Comparison of ENCODE assay signal across 11 cellular contexts in the genomic region with DNA sequence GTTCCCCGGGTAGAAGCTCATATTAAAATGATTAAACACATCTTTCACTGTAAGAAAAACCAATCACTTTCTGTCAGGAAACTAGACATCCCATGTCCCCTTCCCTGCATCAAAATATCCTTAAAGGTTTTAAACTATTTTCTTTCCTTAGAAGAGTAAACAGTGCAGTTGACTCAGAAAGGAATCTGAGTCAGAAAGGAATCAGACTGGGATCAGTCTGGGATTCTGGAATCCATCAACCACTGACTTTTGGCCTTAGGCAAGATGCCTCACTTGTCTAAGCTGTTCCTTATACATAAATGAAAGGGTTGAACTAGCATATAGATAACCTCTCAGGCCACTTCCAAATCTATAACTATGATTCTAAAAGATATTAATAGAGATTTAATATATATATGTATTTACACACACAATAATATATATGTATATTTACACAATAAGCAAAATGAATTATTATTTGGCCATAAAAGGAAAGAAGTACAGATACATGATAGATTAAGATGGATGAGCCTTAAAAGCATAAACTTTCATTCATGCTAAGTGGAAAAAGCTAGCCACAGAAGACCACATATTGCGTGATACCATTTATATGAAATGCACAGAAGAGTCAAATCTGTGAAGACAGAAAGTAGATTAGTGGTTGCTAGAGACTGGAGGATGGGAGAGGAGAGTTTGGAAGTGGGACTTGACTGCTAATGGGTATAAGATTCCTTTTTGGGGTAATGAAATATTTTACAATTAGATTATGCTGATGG.
DNase-seq lines count a peak whose midpoint lies in the region; ATAC-seq and TF ChIP-seq lines count a peak whose summit lies in the region.
"Had no signal": no experiment of that assay in that cellular context is flagged by ENCODE, and none has a peak within 500 bp of the region (broad histone marks: within the 10 kb centered on the region; RNA-seq: fewer than 3 reads in every experiment).

No MANE protein-coding gene starts in this region.

- H4K20me1 ChIP-seq in OCI-LY1 (ENCODE audit: insufficient read depth, low read length): no peaks in the 10 kb centered on the region

- no peak overlapping the region for H3K4me2 ChIP-seq in OCI-LY1 (ENCODE audit: low read length)
- H3K4me2 ChIP-seq: PC-9 had no signal

- no peaks in the 10 kb centered on the region for H3F3A ChIP-seq in OCI-LY1 (ENCODE audit: insufficient read depth, low read length)

- no peak overlapping the region for H3K4me3 Mint-ChIP-seq in endodermal cell

- 100% methylated on average over 2 of the region's 2 CpGs for WGBS in endodermal cell (ENCODE audit: insufficient coverage in 1 of 2, insufficient read length in 1 of 2), 2 experiments

- H3K27me3 ChIP-seq in OCI-LY1 (ENCODE audit: insufficient read depth, low read length) (no peaks in the 10 kb centered on the region), endodermal cell (ENCODE audit: control insufficient read depth, insufficient read depth, low read length, poor library complexity, severe bottlenecking) (no peaks in the 10 kb centered on the region)

- peak; percentile 99 for DNase-seq in DMS114 treated with DMSO at 0.1 percent for 48 hours (lab: John Stamatoyannopoulos, UW; ENCODE audit: unreplicated experiment)
- no peak for DNase-seq in endodermal cell
- DNase-seq in myocyte (ENCODE audit: low read depth): peak; percentile 36
- no peak for DNase-seq in DMS153 (lab: John Stamatoyannopoulos, UW)
- no peak for DNase-seq in retina
- no peak for DNase-seq in hippocampal formation (lab: John Stamatoyannopoulos, UW)
- DNase-seq: COR-L47 had no signal

- H3K9me3 ChIP-seq in OCI-LY1 (ENCODE audit: low read length): 0 out of 2 replicates have a peak, but pooled peaks cover 4% of the 10 kb centered on the region
- H3K9me3 ChIP-seq in endodermal cell (ENCODE audit: control insufficient read depth, low read length): no peaks in the 10 kb centered on the region

- H3K4me1 ChIP-seq in OCI-LY1 (ENCODE audit: insufficient read depth, low read length, severe bottlenecking) (peaks cover 33% of the 10 kb centered on the region), endodermal cell (ENCODE audit: control insufficient read depth, insufficient read depth, low read length) (no peaks in the 10 kb centered on the region)

- H3K79me2 ChIP-seq in OCI-LY1 (ENCODE audit: insufficient read depth, low read length): no peaks in the 10 kb centered on the region

- H3K27me3 Mint-ChIP-seq in endodermal cell (ENCODE audit: insufficient read depth): no peaks in the 10 kb centered on the region
- H3K27me3 Mint-ChIP-seq: progenitor cell of endocrine pancreas had no signal

- H3K27ac Mint-ChIP-seq in endodermal cell: no peak overlapping the region
- H3K27ac Mint-ChIP-seq: progenitor cell of endocrine pancreas had no signal

- H3K4me3 ChIP-seq in OCI-LY1 (ENCODE audit: low read depth, low read length, poor library complexity, severe bottlenecking) (no peak overlapping the region), endodermal cell (ENCODE audit: low read length) (no peak overlapping the region)
- H3K4me3 ChIP-seq: PC-9 had no signal

- H3K27ac ChIP-seq in OCI-LY1 (ENCODE audit: low read depth, low read length, poor library complexity, severe bottlenecking): no peak overlapping the region
- H3K27ac ChIP-seq in endodermal cell (ENCODE audit: low read depth, low read length): peak overlapping the region; percentile 36
- H3K27ac ChIP-seq: PC-9 had no signal

- H3K4me1 Mint-ChIP-seq in endodermal cell: peaks cover 7% of the 10 kb centered on the region

- peaks cover 13% of the 10 kb centered on the region for H3K9me3 Mint-ChIP-seq in endodermal cell

- H3K9ac ChIP-seq in OCI-LY1 (ENCODE audit: low read length) (no peak overlapping the region), endodermal cell (ENCODE audit: extremely low read depth, low read length, poor library complexity, severe bottlenecking) (no peak overlapping the region)

- no peaks in the 10 kb centered on the region for H3K36me3 Mint-ChIP-seq in endodermal cell (ENCODE audit: low read depth)

- no peaks in the 10 kb centered on the region for H3K9me2 ChIP-seq in OCI-LY1 (ENCODE audit: low read depth, low read length)

- no peak for ATAC-seq in GM19463 (IDR thresholded peaks at IDR 0.05; ENCODE audit: unreplicated experiment)

- H3K36me3 ChIP-seq in OCI-LY1 (ENCODE audit: insufficient read depth, low read length): no peaks in the 10 kb centered on the region
- H3K36me3 ChIP-seq in endodermal cell (ENCODE audit: control insufficient read depth, insufficient read depth, low read length): no peaks in the 10 kb centered on the region

- TF ChIP-seq CTCF in OCI-LY1 (IDR thresholded peaks at IDR 0.05; ENCODE audit: low read length) (no peak), endodermal cell (conservative IDR thresholded peaks at IDR 0.05) (no peak)

- peak overlapping the region; percentile 71; the same call in 1 of the 2 replicates for H2AFZ ChIP-seq in OCI-LY1 (ENCODE audit: low read length)
- H2AFZ ChIP-seq: PC-9 had no signal

Comparison
In these comparisons a context has a peak if more than half of its experiments do, and no peak if none do; other contexts are left out.
1. DNase-seq: peak in DMS114 treated with DMSO at 0.1 percent for 48 hours (single experiment) and myocyte (single experiment); none in endodermal cell (single experiment), DMS153 (single experiment), retina (single experiment) and hippocampal formation (0 of 2).